3 cellular contexts compared by ENCODE assay signal in genomic region chr16:70148453-70148852, GRCh38. TPM values are rescaled to one million over a fixed set of nuclear protein-coding genes. Genes with fewer than 3 reads are reported as not detected.
"Had no signal": no experiment of that assay in that cellular context is flagged by ENCODE, and none has a peak within 500 bp of the region (broad histone marks: within the 10 kb centered on the region; RNA-seq: fewer than 3 reads in every experiment).

No MANE protein-coding gene starts in this region.

RNA-seq across cellular contexts. Expression of gene CLEC18C, which starts 25.1 kb away (rescaled TPM):
- total RNA-seq: OCI-LY7, Right ventricle myocardium superior, SJSA1 had no signal
